ENCODE assay signal across 1 cellular context in the genomic region with DNA sequence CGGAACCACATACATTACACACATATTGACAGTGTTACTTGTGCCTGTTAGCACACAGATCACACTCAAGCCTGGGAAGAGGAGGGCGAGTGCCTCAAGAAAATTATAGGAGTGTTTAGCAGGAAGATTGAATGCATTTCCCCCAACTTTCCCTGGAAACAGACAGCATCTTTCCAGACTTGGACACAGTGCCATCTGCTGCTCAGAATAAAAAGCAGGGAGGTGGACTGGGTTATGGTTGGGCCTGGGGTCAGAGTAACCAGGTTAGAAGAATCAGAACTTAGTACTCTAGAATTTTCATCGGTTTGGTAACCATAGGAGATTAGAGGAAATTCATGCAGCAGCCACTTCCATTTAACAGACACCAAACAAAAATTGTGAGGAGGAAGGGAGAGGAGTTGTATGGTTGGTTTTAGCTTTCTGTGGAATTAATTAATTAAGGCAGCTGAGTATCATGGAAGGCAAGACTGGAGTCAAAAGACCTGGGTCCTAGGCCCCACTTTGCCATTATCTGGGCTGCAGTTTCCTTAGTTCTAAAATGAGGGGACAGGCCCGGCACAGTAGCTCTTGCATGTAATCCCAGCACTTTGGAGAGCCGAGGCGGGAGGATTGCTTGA.
TF ChIP-seq lines count a peak whose summit lies in the region.

No MANE protein-coding gene starts in this region.

TF ChIP-seq in GM23338, 12 proteins besides CTCF, POLR2A, EP300 and RAD21 (continued from another document):
- TF ChIP-seq CREB1 (CRISPR knock-in tag; IDR thresholded peaks at IDR 0.05; ENCODE audit: low read depth) (no peak), NANOG (IDR thresholded peaks at IDR 0.05; ENCODE audit: borderline replicate concordance) (no peak)
- TF ChIP-seq, protein P1, sequence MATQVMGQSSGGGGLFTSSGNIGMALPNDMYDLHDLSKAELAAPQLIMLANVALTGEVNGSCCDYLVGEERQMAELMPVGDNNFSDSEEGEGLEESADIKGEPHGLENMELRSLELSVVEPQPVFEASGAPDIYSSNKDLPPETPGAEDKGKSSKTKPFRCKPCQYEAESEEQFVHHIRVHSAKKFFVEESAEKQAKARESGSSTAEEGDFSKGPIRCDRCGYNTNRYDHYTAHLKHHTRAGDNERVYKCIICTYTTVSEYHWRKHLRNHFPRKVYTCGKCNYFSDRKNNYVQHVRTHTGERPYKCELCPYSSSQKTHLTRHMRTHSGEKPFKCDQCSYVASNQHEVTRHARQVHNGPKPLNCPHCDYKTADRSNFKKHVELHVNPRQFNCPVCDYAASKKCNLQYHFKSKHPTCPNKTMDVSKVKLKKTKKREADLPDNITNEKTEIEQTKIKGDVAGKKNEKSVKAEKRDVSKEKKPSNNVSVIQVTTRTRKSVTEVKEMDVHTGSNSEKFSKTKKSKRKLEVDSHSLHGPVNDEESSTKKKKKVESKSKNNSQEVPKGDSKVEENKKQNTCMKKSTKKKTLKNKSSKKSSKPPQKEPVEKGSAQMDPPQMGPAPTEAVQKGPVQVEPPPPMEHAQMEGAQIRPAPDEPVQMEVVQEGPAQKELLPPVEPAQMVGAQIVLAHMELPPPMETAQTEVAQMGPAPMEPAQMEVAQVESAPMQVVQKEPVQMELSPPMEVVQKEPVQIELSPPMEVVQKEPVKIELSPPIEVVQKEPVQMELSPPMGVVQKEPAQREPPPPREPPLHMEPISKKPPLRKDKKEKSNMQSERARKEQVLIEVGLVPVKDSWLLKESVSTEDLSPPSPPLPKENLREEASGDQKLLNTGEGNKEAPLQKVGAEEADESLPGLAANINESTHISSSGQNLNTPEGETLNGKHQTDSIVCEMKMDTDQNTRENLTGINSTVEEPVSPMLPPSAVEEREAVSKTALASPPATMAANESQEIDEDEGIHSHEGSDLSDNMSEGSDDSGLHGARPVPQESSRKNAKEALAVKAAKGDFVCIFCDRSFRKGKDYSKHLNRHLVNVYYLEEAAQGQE (IDR thresholded peaks at IDR 0.05; ENCODE audit: unreplicated experiment) = no peak
